Comparison of ENCODE assay signal across 19 cellular contexts in genomic region chr12:65972149-65972548, GRCh38.
DNase-seq lines count a peak whose midpoint lies in the region; ATAC-seq and TF ChIP-seq lines count a peak whose summit lies in the region.
"Had no signal": no experiment of that assay in that cellular context is flagged by ENCODE, and none has a peak within 500 bp of the region (broad histone marks: within the 10 kb centered on the region; RNA-seq: fewer than 3 reads in every experiment).

No MANE protein-coding gene starts in this region.

- no peak for TF ChIP-seq EP300 in SK-N-SH (IDR thresholded peaks at IDR 0.05; ENCODE audit: borderline replicate concordance in 1 of 2, low read depth in 1 of 2, low read length in 1 of 2)

- POLR2A ChIA-PET in SK-N-SH (lab: Yijun Ruan, JAX): no interaction called here

- H3K36me3 Mint-ChIP-seq in nephron progenitor cell (ENCODE audit: low read depth): peaks cover 23% of the 10 kb centered on the region
- no peaks in the 10 kb centered on the region for H3K36me3 Mint-ChIP-seq in stimulated activated memory B cell treated with anti-CD40 and anti-IgM and Interleukin-4, amounts not matched to agents 10 μg/mL and 1 μg/mL and 100 μg/mL, for 72 hours
- H3K36me3 Mint-ChIP-seq in activated T-cell treated with anti-CD3 and anti-CD28 coated beads, Interleukin-2, amount 50 U/mL, for 72 hours (ENCODE audit: insufficient read depth in 2 of 2): no peaks in the 10 kb centered on the region

- H3K4me1 ChIP-seq in SK-N-SH (ENCODE audit: control insufficient read depth in 1 of 2, insufficient read depth in 2 of 2, low read depth in 1 of 2, low read length in 1 of 2): peaks cover 0 to 8% of the 10 kb centered on the region in 2 experiments; a peak in 2 of 4 replicates
- H3K4me1 ChIP-seq: A549, Caco-2 had no signal

- H3K27me3 Mint-ChIP-seq in nephron progenitor cell (ENCODE audit: low read depth, poor library complexity): peaks cover 3% of the 10 kb centered on the region
- peaks cover 10% of the 10 kb centered on the region for H3K27me3 Mint-ChIP-seq in stimulated activated memory B cell treated with anti-CD40 and anti-IgM and Interleukin-4, amounts not matched to agents 10 μg/mL and 1 μg/mL and 100 μg/mL, for 72 hours
- H3K27me3 Mint-ChIP-seq in activated T-cell treated with anti-CD3 and anti-CD28 coated beads, Interleukin-2, amount 50 U/mL, for 72 hours (ENCODE audit: low read depth): peaks cover 60% of the 10 kb centered on the region

- H3K27ac Mint-ChIP-seq in nephron progenitor cell: peak overlapping the region; percentile 80
- no peak overlapping the region for H3K27ac Mint-ChIP-seq in stimulated activated memory B cell treated with anti-CD40 and anti-IgM and Interleukin-4, amounts not matched to agents 10 μg/mL and 1 μg/mL and 100 μg/mL, for 72 hours
- no peak overlapping the region for H3K27ac Mint-ChIP-seq in activated T-cell treated with anti-CD3 and anti-CD28 coated beads, Interleukin-2, amount 50 U/mL, for 72 hours
- H3K27ac Mint-ChIP-seq: CD4-positive, alpha-beta T cell; HFFc6 had no signal

- H3K9me3 ChIP-seq in SK-N-SH: no peaks in the 10 kb centered on the region
- H3K9me3 ChIP-seq: Caco-2 had no signal

- H3K9ac ChIP-seq in SK-N-SH: no peak overlapping the region

- no peak for TF ChIP-seq CTCF in SK-N-SH (IDR thresholded peaks at IDR 0.05)
- no peak for TF ChIP-seq CTCF in nephron progenitor cell (IDR thresholded peaks at IDR 0.05)

- peak; percentile 22; the same call in 2 of the 3 replicates for ATAC-seq in SK-N-SH treated with all-trans-retinoic acid at 6 μM for 48 hours
- ATAC-seq in stimulated activated memory B cell treated with anti-CD40 and anti-IgM and Interleukin-4, amounts not matched to agents 10 μg/mL and 1 μg/mL and 100 μg/mL, for 72 hours: peak; percentile 36
- ATAC-seq in activated T-cell treated with anti-CD3 and anti-CD28 coated beads, Interleukin-2, amount 50 U/mL, for 72 hours (replicated peaks in 1 of 2): no peak
- ATAC-seq: A549, HCT116 had no signal

- no peak overlapping the region for H3K4me2 ChIP-seq in SK-N-SH
- H3K4me2 ChIP-seq: A549 had no signal

- no peak overlapping the region for H3K27ac ChIP-seq in SK-N-SH (ENCODE audit: low read depth in 2 of 2, low read length in 1 of 2)
- H3K27ac ChIP-seq: 22Rv1, A549, C4-2B had no signal

- no peaks in the 10 kb centered on the region for H3K9me2 ChIP-seq in SK-N-SH

- no peak overlapping the region for H2AFZ ChIP-seq in SK-N-SH (ENCODE audit: low read depth)

- DNase-seq in SK-N-SH: no peak
- DNase-seq in nephron progenitor cell: no peak
- no peak for DNase-seq in NCI-H2196 (lab: John Stamatoyannopoulos, UW; ENCODE audit: unreplicated experiment)
- no peak for DNase-seq in NCI-H1436 (lab: John Stamatoyannopoulos, UW)
- no peak for DNase-seq in activated T-cell treated with anti-CD3 and anti-CD28 coated beads, Interleukin-2, amount 50 U/mL, for 72 hours
- DNase-seq: AML-193; Caco-2; CD4-positive, alpha-beta T cell; GF-D8; GOT3; H7; HFFc6; IMR-90 had no signal

- WGBS in SK-N-SH (ENCODE audit: low lambda C conversion rate): 28% methylated on average over 1 of the region's 1 CpG

- no peak overlapping the region for H3K4me3 Mint-ChIP-seq in nephron progenitor cell
- H3K4me3 Mint-ChIP-seq in stimulated activated memory B cell treated with anti-CD40 and anti-IgM and Interleukin-4, amounts not matched to agents 10 μg/mL and 1 μg/mL and 100 μg/mL, for 72 hours: no peak overlapping the region
- no peak overlapping the region for H3K4me3 Mint-ChIP-seq in activated T-cell treated with anti-CD3 and anti-CD28 coated beads, Interleukin-2, amount 50 U/mL, for 72 hours
- H3K4me3 Mint-ChIP-seq: CD4-positive, alpha-beta T cell; HFFc6 had no signal

- H3K79me2 ChIP-seq in SK-N-SH (ENCODE audit: insufficient read depth): no peaks in the 10 kb centered on the region

- CTCF ChIA-PET in SK-N-SH (lab: Yijun Ruan, JAX): no interaction called here

- H3K9me3 Mint-ChIP-seq in nephron progenitor cell: peaks cover 24% of the 10 kb centered on the region
- peaks cover 7% of the 10 kb centered on the region for H3K9me3 Mint-ChIP-seq in stimulated activated memory B cell treated with anti-CD40 and anti-IgM and Interleukin-4, amounts not matched to agents 10 μg/mL and 1 μg/mL and 100 μg/mL, for 72 hours
- H3K9me3 Mint-ChIP-seq in activated T-cell treated with anti-CD3 and anti-CD28 coated beads, Interleukin-2, amount 50 U/mL, for 72 hours: peaks cover 0 to 8% of the 10 kb centered on the region in 2 donors

- no peak for TF ChIP-seq RAD21 in SK-N-SH (IDR thresholded peaks at IDR 0.05; ENCODE audit: low read length)

- H3K27me3 ChIP-seq in SK-N-SH (ENCODE audit: insufficient read depth): no peaks in the 10 kb centered on the region

- peaks cover 15% of the 10 kb centered on the region for H3K4me1 Mint-ChIP-seq in nephron progenitor cell
- no peaks in the 10 kb centered on the region for H3K4me1 Mint-ChIP-seq in stimulated activated memory B cell treated with anti-CD40 and anti-IgM and Interleukin-4, amounts not matched to agents 10 μg/mL and 1 μg/mL and 100 μg/mL, for 72 hours
- H3K4me1 Mint-ChIP-seq in activated T-cell treated with anti-CD3 and anti-CD28 coated beads, Interleukin-2, amount 50 U/mL, for 72 hours (ENCODE audit: low read depth): no peaks in the 10 kb centered on the region

- H3K4me3 ChIP-seq in SK-N-SH (ENCODE audit: low read depth in 2 of 2, low read length in 1 of 2): no peak overlapping the region
- H3K4me3 ChIP-seq: A549 had no signal

- peaks cover 38% of the 10 kb centered on the region for H3F3A ChIP-seq in SK-N-SH (replicated peaks; ENCODE audit: insufficient read depth)

- no peaks in the 10 kb centered on the region for H4K20me1 ChIP-seq in SK-N-SH (ENCODE audit: insufficient read depth)

- H3K36me3 ChIP-seq in SK-N-SH (replicated peaks in 1 of 2; ENCODE audit: control insufficient read depth in 1 of 2, insufficient read depth in 2 of 2, low read length in 1 of 2): no peaks in the 10 kb centered on the region

TF ChIP-seq in SK-N-SH treated with all-trans-retinoic acid at 6 μM for 48 hours, 23 proteins besides CTCF, POLR2A, EP300 and RAD21:
- TF ChIP-seq CSRNP3 (CRISPR knock-in tag; IDR thresholded peaks at IDR 0.05) (no peak), PPARA (CRISPR knock-in tag; IDR thresholded peaks at IDR 0.05; ENCODE audit: borderline replicate concordance) (no peak), ZC3H10 (CRISPR knock-in tag; IDR thresholded peaks at IDR 0.05) (no peak), OSR1 (CRISPR knock-in tag; IDR thresholded peaks at IDR 0.05) (no peak)

TF ChIP-seq in SK-N-SH, 30 proteins besides CTCF, POLR2A, EP300 and RAD21:
- no peak for TF ChIP-seq FOSL2 (IDR thresholded peaks at IDR 0.05; ENCODE audit: borderline replicate concordance, low read depth)
- TF ChIP-seq USF1 (IDR thresholded peaks at IDR 0.05; ENCODE audit: borderline replicate concordance, low read depth): no peak
- no peak for TF ChIP-seq JUND (IDR thresholded peaks at IDR 0.05)
- no peak for TF ChIP-seq RFX5 (IDR thresholded peaks at IDR 0.05; ENCODE audit: low read length)
- TF ChIP-seq, protein P1, sequence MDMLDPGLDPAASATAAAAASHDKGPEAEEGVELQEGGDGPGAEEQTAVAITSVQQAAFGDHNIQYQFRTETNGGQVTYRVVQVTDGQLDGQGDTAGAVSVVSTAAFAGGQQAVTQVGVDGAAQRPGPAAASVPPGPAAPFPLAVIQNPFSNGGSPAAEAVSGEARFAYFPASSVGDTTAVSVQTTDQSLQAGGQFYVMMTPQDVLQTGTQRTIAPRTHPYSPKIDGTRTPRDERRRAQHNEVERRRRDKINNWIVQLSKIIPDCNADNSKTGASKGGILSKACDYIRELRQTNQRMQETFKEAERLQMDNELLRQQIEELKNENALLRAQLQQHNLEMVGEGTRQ (IDR thresholded peaks at IDR 0.05; ENCODE audit: borderline replicate concordance, low read depth, low read length): no peak
- no peak for TF ChIP-seq TEAD4 (IDR thresholded peaks at IDR 0.05; ENCODE audit: borderline replicate concordance, insufficient read depth)
- TF ChIP-seq FOXJ3 (CRISPR knock-in tag; IDR thresholded peaks at IDR 0.05): no peak
- TF ChIP-seq NFIC (IDR thresholded peaks at IDR 0.05; ENCODE audit: borderline replicate concordance): no peak

Comparison
In these comparisons a context has a peak if more than half of its experiments do, and no peak if none do; other contexts are left out.
1. ATAC-seq: peak in SK-N-SH treated with all-trans-retinoic acid at 6 μM for 48 hours (single experiment) and stimulated activated memory B cell treated with anti-CD40 and anti-IgM and Interleukin-4, amounts not matched to agents 10 μg/mL and 1 μg/mL and 100 μg/mL, for 72 hours (single experiment); none in activated T-cell treated with anti-CD3 and anti-CD28 coated beads, Interleukin-2, amount 50 U/mL, for 72 hours (0 of 2).